In genomic region chr1:225412301-225412700, GRCh38 we compare ENCODE assay signal across 14 cellular contexts. TPM values are rescaled to one million over a fixed set of nuclear protein-coding genes. Genes with fewer than 3 reads are reported as not detected.
DNase-seq lines count a peak whose midpoint lies in the region; ATAC-seq, FAIRE-seq and TF ChIP-seq lines count a peak whose summit lies in the region.
"Had no signal": no experiment of that assay in that cellular context is flagged by ENCODE, and none has a peak within 500 bp of the region (broad histone marks: within the 10 kb centered on the region; RNA-seq: fewer than 3 reads in every experiment).

No MANE protein-coding gene starts in this region.

- TF ChIP-seq CTCF in kidney (IDR thresholded peaks at IDR 0.05; ENCODE audit: borderline replicate concordance, extremely low read depth, insufficient read depth) = no peak
- TF ChIP-seq CTCF in vagina (IDR thresholded peaks at IDR 0.05) = no peak

- no peak overlapping the region for H3K18ac ChIP-seq in mesenchymal stem cell (ENCODE audit: low read depth in 1 of 2, low read length in 2 of 2)

- no peak overlapping the region for H2BK120ac ChIP-seq in mesenchymal stem cell (ENCODE audit: low read depth, low read length)

- H3K4me2 ChIP-seq in mesenchymal stem cell (ENCODE audit: low read length, poor library complexity, severe bottlenecking) = no peak overlapping the region
- H3K4me2 ChIP-seq: BLaER1 had no signal

- DNase-seq in HuH-7 (ENCODE audit: low spot score) (peak; percentile 31), kidney (no peak), mesenchymal stem cell (no peak), NOMO-1 treated with dmso at 0.1 percent for 144 hours (lab: John Stamatoyannopoulos, UW; ENCODE audit: unreplicated experiment) (no peak), dermis blood vessel endothelial cell (no peak), vagina (ENCODE audit: extremely low spot score in 2 of 2) (no peak)
- DNase-seq: AML-193; CD4-positive, CD25-positive, alpha-beta regulatory T cell; DMS 273 treated with DMSO at 0.1 percent for 48 hours; GM23248 had no signal

- peaks cover 26% of the 10 kb centered on the region for H3K79me1 ChIP-seq in mesenchymal stem cell (replicated peaks; ENCODE audit: low read length, poor library complexity, severe bottlenecking)

- no peak for TF ChIP-seq POLR2A in vagina (IDR thresholded peaks at IDR 0.05)

- H3K4me1 ChIP-seq in kidney (ENCODE audit: control insufficient read depth in 1 of 2, insufficient read depth in 1 of 2, low read depth in 1 of 2, low read length in 2 of 2) (peaks cover 16% of the 10 kb centered on the region in 2 donors), mesenchymal stem cell (ENCODE audit: control insufficient read depth, insufficient read depth, low read depth, low read length) (peaks cover 13% of the 10 kb centered on the region), vagina (no peaks in the 10 kb centered on the region)
- H3K4me1 ChIP-seq: BLaER1 had no signal

- H2BK12ac ChIP-seq in mesenchymal stem cell (ENCODE audit: low read length in 2 of 2) = no peak overlapping the region

- intact Hi-C loops in kidney (cut with DNase I) = no loop called here
- intact Hi-C loops in vagina (cut with DNase I) = no loop called here

- 96% methylated on average over 10 of the region's 10 CpGs for WGBS in mesenchymal stem cell

- no peak overlapping the region for H2BK15ac ChIP-seq in mesenchymal stem cell (ENCODE audit: low read depth, poor library complexity, severe bottlenecking)

- H2AK5ac ChIP-seq in mesenchymal stem cell (ENCODE audit: low read length, severe bottlenecking) = no peak overlapping the region

- H3K27ac ChIP-seq in kidney (ENCODE audit: low read depth in 2 of 2, low read length in 2 of 2) (peak overlapping the region; percentile 68 to 73), mesenchymal stem cell (ENCODE audit: low read length, poor library complexity, severe bottlenecking) (peak overlapping the region; percentile 53), vagina (no peak overlapping the region)
- H3K27ac ChIP-seq: BLaER1, GM23248 had no signal

- H3K4ac ChIP-seq in mesenchymal stem cell (ENCODE audit: low read depth in 1 of 2, low read length in 2 of 2) = no peak overlapping the region

- no peak for FAIRE-seq in kidney (lab: Jason Lieb, UNC)
- FAIRE-seq: H54 had no signal

- no peaks in the 10 kb centered on the region for H3K9me3 ChIP-seq in kidney (ENCODE audit: control insufficient read depth in 1 of 2, low read length in 2 of 2)
- H3K9me3 ChIP-seq in mesenchymal stem cell (ENCODE audit: control insufficient read depth, low read length) = no peaks in the 10 kb centered on the region
- no peaks in the 10 kb centered on the region for H3K9me3 ChIP-seq in vagina
- H3K9me3 ChIP-seq: BLaER1 had no signal

- ATAC-seq in activated CD4-positive, CD25-positive, alpha-beta regulatory T cell treated with anti-CD3 and anti-CD28 coated beads, Interleukin-2, amount 50 U/mL, for 24 hours = no peak
- ATAC-seq: HCT116 had no signal

- no peak overlapping the region for H4K8ac ChIP-seq in mesenchymal stem cell (ENCODE audit: low read length)

- H3K36me3 ChIP-seq in kidney (ENCODE audit: control insufficient read depth in 1 of 2, insufficient read depth in 2 of 2, low read length in 2 of 2) (peaks cover 9 to 12% of the 10 kb centered on the region in 2 donors), mesenchymal stem cell (ENCODE audit: control insufficient read depth in 1 of 2, insufficient read depth in 2 of 2, low read depth in 1 of 2, low read length in 2 of 2) (peaks cover 16 to 72% of the 10 kb centered on the region in 2 experiments), vagina (peaks cover 0 to 66% of the 10 kb centered on the region in 2 donors)

- no peak overlapping the region for H3K14ac ChIP-seq in mesenchymal stem cell (ENCODE audit: low read length in 2 of 2)

- H2AFZ ChIP-seq in mesenchymal stem cell (ENCODE audit: low read depth, low read length) = no peak overlapping the region
- H2AFZ ChIP-seq: GM23248 had no signal

- no peak overlapping the region for H3K9ac ChIP-seq in kidney (ENCODE audit: low read length in 2 of 2)
- no peak overlapping the region for H3K9ac ChIP-seq in mesenchymal stem cell (ENCODE audit: low read length)
- H3K9ac ChIP-seq: BLaER1, GM23248 had no signal

- H3K27me3 ChIP-seq in mesenchymal stem cell (ENCODE audit: control insufficient read depth in 1 of 2, insufficient read depth in 1 of 2, low read length in 2 of 2) (no peaks in the 10 kb centered on the region), vagina (no peaks in the 10 kb centered on the region)
- H3K27me3 ChIP-seq: BLaER1 had no signal

- H4K91ac ChIP-seq in mesenchymal stem cell (ENCODE audit: low read length) = no peak overlapping the region

- H3K4me3 ChIP-seq in kidney (ENCODE audit: low read length in 2 of 2) (peak overlapping the region in 1 of 2 donors; percentile 30), mesenchymal stem cell (ENCODE audit: insufficient read depth in 1 of 2, low read depth in 1 of 2, low read length in 2 of 2) (no peak overlapping the region), vagina (no peak overlapping the region)
- H3K4me3 ChIP-seq: BLaER1, GM23248 had no signal

- H2BK5ac ChIP-seq in mesenchymal stem cell (ENCODE audit: low read depth, low read length, poor library complexity, severe bottlenecking) = no peak overlapping the region

- no peak overlapping the region for H3K23ac ChIP-seq in mesenchymal stem cell (ENCODE audit: low read length in 2 of 2)

RNA-seq across cellular contexts. Expression of gene LBR, which starts 15.5 kb away (rescaled TPM):
- total RNA-seq in kidney = 80.2 TPM
- polyA plus RNA-seq in kidney (ENCODE audit: insufficient read depth, low read depth, low replicate concordance) = 13.1 TPM
- polyA plus RNA-seq in mesenchymal stem cell (2013, experiment 1 of 2) = 30.8 TPM
- 30.9 TPM for polyA plus RNA-seq in mesenchymal stem cell (2013, experiment 2 of 2)
- 132 and 156 TPM in 2 replicates for total RNA-seq in dermis blood vessel endothelial cell
- 41.5 TPM for total RNA-seq in vagina
